In the genomic region with DNA sequence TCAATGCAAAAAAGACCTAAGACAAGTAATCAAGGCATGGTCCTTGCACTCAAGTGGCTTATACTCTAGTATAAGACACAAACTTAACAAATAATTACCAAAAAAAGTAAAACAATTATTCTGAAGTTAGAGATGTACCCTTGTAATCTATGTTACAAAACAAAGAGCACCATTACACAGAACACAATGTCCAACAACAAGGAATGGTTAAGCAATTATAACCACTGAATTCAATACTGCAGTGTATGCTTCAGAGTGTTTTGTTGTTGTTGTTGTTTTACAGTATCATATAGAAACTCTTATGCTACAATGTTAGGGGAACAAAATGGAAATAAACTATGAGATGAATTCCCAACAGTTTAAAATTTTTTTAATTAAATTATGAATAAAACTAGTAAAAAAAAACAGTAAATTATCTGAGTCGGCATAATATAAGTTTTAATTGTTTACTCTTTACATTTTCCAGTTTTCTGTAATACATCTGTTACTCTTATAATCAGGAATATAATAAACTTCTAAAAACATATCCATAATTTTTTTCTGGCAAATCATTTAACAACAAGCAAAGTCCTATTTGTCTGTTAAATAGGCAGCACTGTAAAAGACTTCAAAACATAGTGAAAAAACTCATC, we compare ENCODE assay signal across 14 cellular contexts.
"Had no signal": no experiment of that assay in that cellular context is flagged by ENCODE, and none has a peak within 500 bp of the region (broad histone marks: within the 10 kb centered on the region; RNA-seq: fewer than 3 reads in every experiment).

No MANE protein-coding gene starts in this region.

- ATAC-seq: activated naive CD4-positive, alpha-beta T cell treated with anti-CD3 and anti-CD28 coated beads, Interleukin-2, amount 50 U/mL, for 72 hours; body of pancreas; left cardiac atrium; stimulated activated naive CD8-positive, alpha-beta T cell treated with anti-CD3 and anti-CD28 coated beads, Interleukin-15, amount 100 ng/mL, for 72 hours had no signal

- H3K27me3 ChIP-seq: body of pancreas, suprapubic skin, transverse colon, uterus had no signal

- H3K9me3 ChIP-seq: body of pancreas, suprapubic skin, transverse colon, uterus had no signal

- DNase-seq: activated CD4-positive, alpha-beta T cell treated with anti-CD3 and anti-CD28 coated beads, Interleukin-2, amount 50 U/mL, for 4 hours; activated gamma-delta T cell treated with Interleukin-2 at 50 U/mL for 16 hours; amygdala; body of pancreas; caudate nucleus; left cardiac atrium; posterior cingulate gyrus; retina; stimulated activated naive CD8-positive, alpha-beta T cell treated with anti-CD3 and anti-CD28 coated beads, Interleukin-15, amount 100 ng/mL, for 72 hours; transverse colon; uterus had no signal

- H3K27ac ChIP-seq: body of pancreas, suprapubic skin, transverse colon, uterus had no signal

- H3K36me3 ChIP-seq: suprapubic skin, transverse colon, uterus had no signal

- H3K4me3 ChIP-seq: body of pancreas, lung, suprapubic skin, transverse colon, uterus had no signal
